Comparison of ENCODE assay signal across 8 cellular contexts in genomic region chr15:50622361-50622943, GRCh38.
A peak's percentile ranks its signal among the peaks of the same experiment; 100 is the strongest.
DNase-seq lines count a peak whose midpoint lies in the region; ATAC-seq and TF ChIP-seq lines count a peak whose summit lies in the region.
"Not testable (repeated sequence)": the region's sequence is repeated elsewhere in the genome, so short reads cannot be mapped to it uniquely, and the experiment has no call there.

No MANE protein-coding gene starts in this region.

- H3K27me3 ChIP-seq in PC-3 (ENCODE audit: low read length); adipocyte (replicated peaks; ENCODE audit: control insufficient read depth, insufficient read depth, low read length); kidney epithelial cell (ENCODE audit: control insufficient read depth, insufficient read depth, low read length); psoas muscle (ENCODE audit: insufficient read depth in 3 of 3, low read length in 2 of 3): not testable (repeated sequence)

- H3K9ac ChIP-seq in PC-3 (ENCODE audit: low read length); adipocyte (ENCODE audit: low read length): not testable (repeated sequence)

- ATAC-seq in PC-3 (peak; percentile 56), psoas muscle (peak in 1 of 4 donors; percentile 60)

- not testable (repeated sequence) for H3K36me3 ChIP-seq in PC-3 (ENCODE audit: low read depth, low read length); kidney epithelial cell (ENCODE audit: control insufficient read depth, insufficient read depth, low read length)
- H3K36me3 ChIP-seq in adipocyte (ENCODE audit: control insufficient read depth, insufficient read depth, low read length, severe bottlenecking) (peaks cover 61% of the 10 kb centered on the region), psoas muscle (ENCODE audit: insufficient read depth in 1 of 2, low read depth in 1 of 2) (peaks cover 0 to 91% of the 10 kb centered on the region in 2 donors)

- H3K4me1 ChIP-seq in PC-3 (ENCODE audit: insufficient read depth, low read length); psoas muscle: not testable (repeated sequence)
- peaks cover 13% of the 10 kb centered on the region for H3K4me1 ChIP-seq in adipocyte (ENCODE audit: control insufficient read depth, insufficient read depth, low read length)

- not testable (repeated sequence) for H2AFZ ChIP-seq in PC-3 (ENCODE audit: low read length)

- not testable (repeated sequence) for H3K27ac ChIP-seq in PC-3 (ENCODE audit: low read length); psoas muscle

- DNase-seq in AG20443 (ENCODE audit: low spot score) (peak; percentile 14), GM12865 (ENCODE audit: low read depth) (peak; percentile 6), PC-3 (peak; percentile 47), adipocyte (ENCODE audit: low read depth) (peak; percentile 23)
- DNase-seq in LNCaP clone FGC (ENCODE audit: low read depth); epithelial cell of proximal tubule (ENCODE audit: low read depth); kidney epithelial cell (ENCODE audit: low read depth); psoas muscle: not testable (repeated sequence)

- intact Hi-C loops in PC-3 (cut with micrococcal nuclease); psoas muscle (cut with DNase I): not testable (repeated sequence)

- BruUV-seq in PC-3 (replicated peaks; lab: Mats Ljungman, UMichigan), result not testable (repeated sequence)

- H4K20me1 ChIP-seq in PC-3 (ENCODE audit: low read length), result not testable (repeated sequence)

- not testable (repeated sequence) for H3K4me3 ChIP-seq in GM12865 (ENCODE audit: low read depth, low read length); LNCaP clone FGC (ENCODE audit: low read depth, low read length); PC-3 (ENCODE audit: low read length); adipocyte (ENCODE audit: low read length); epithelial cell of proximal tubule (ENCODE audit: low read depth, low read length); kidney epithelial cell (ENCODE audit: low read depth, low read length); psoas muscle

- not testable (repeated sequence) for H3K9me2 ChIP-seq in PC-3 (replicated peaks; ENCODE audit: low read length)

- H3K9me3 ChIP-seq in PC-3 (ENCODE audit: low read length); adipocyte (ENCODE audit: control insufficient read depth, low read length); psoas muscle: not testable (repeated sequence)

- TF ChIP-seq CTCF in GM12865 (IDR thresholded peaks at IDR 0.05; ENCODE audit: insufficient read depth, low read depth, low read length, missing control alignments), result not testable (repeated sequence)
- peak; percentile 34; the same call in 1 of the 2 replicates for TF ChIP-seq CTCF in LNCaP clone FGC (IDR thresholded peaks at IDR 0.05; ENCODE audit: control insufficient read depth, extremely low read depth, insufficient read depth)
- TF ChIP-seq CTCF in PC-3 (conservative IDR thresholded peaks at IDR 0.05; ENCODE audit: low read depth, low read length), result peak; percentile 46; the same call in 1 of the 2 replicates
- peak; percentile 43 for TF ChIP-seq CTCF in epithelial cell of proximal tubule (conservative IDR thresholded peaks at IDR 0.05; ENCODE audit: low read depth, low read length)
- peak; percentile 41 for TF ChIP-seq CTCF in kidney epithelial cell (IDR thresholded peaks at IDR 0.05; ENCODE audit: insufficient read depth, low read length, poor library complexity, severe bottlenecking)
- TF ChIP-seq CTCF in psoas muscle (IDR thresholded peaks at IDR 0.05), result peak; percentile 7

- CTCF ChIA-PET in PC-3 (lab: Charles Lee), result interaction anchor here (0.5 kb wide), 1 partner anchor 36 kb away, joined by 6 read pairs; no protein-coding TSS in a partner anchor

- H3K4me2 ChIP-seq in PC-3 (ENCODE audit: low read length), result not testable (repeated sequence)

- H3K79me2 ChIP-seq in PC-3 (ENCODE audit: low read length), result not testable (repeated sequence)

- WGBS in psoas muscle, 3 donors, result 85 to 92% (median 88%) methylated on average over 8 of the region's 8 CpGs

- POLR2A ChIA-PET in PC-3 (lab: Charles Lee; ENCODE audit: unreplicated experiment), result not testable (repeated sequence)

- not testable (repeated sequence) for H3F3A ChIP-seq in PC-3 (ENCODE audit: low read length, unreplicated experiment)
